In the genomic region with DNA sequence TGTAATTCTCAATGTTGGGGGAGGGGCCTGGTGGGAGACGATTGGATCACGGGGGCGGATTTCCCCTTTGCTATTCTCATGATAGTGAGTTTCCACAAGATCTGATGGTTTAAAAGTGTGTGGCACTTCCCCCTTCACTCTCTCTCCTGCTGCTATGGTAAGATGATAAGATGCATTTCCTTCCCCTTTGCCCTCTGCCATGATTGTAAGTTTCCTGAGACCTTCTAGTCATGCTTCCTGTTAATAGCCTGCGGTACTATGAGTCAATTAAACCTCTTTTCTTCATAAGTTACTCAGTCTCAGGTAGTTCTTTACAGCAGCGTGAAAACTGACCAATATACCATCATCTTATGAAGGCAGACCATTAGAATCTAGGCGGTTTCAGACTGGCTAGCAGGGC, we compare ENCODE assay signal across 1 cellular context.
TF ChIP-seq lines count a peak whose summit lies in the region.

No MANE protein-coding gene starts in this region.

TF ChIP-seq in HepG2, 621 proteins besides CTCF, POLR2A, EP300 and RAD21 (continued from another document):
- TF ChIP-seq ZNF569 (CRISPR knock-in tag; IDR thresholded peaks at IDR 0.05; ENCODE audit: borderline replicate concordance) (no peak), ZNF550 (CRISPR knock-in tag; IDR thresholded peaks at IDR 0.05; ENCODE audit: borderline replicate concordance) (no peak), LCORL (IDR thresholded peaks at IDR 0.05) (no peak), LCORL (CRISPR knock-in tag; IDR thresholded peaks at IDR 0.05) (no peak), NR2F1 (CRISPR knock-in tag; IDR thresholded peaks at IDR 0.05) (no peak), ZNF652 (CRISPR knock-in tag; IDR thresholded peaks at IDR 0.05; ENCODE audit: borderline replicate concordance, low read depth) (no peak), SIN3A (IDR thresholded peaks at IDR 0.05; ENCODE audit: borderline replicate concordance, low read depth, low read length) (no peak), NCOA5 (CRISPR knock-in tag; IDR thresholded peaks at IDR 0.05) (no peak), GFI1 (CRISPR knock-in tag; IDR thresholded peaks at IDR 0.05; ENCODE audit: borderline replicate concordance) (no peak), HNF4G (IDR thresholded peaks at IDR 0.05; ENCODE audit: borderline replicate concordance, low read depth, low read length) (no peak), HNF4G (CRISPR knock-in tag; IDR thresholded peaks at IDR 0.05; ENCODE audit: borderline replicate concordance, low read depth) (no peak)
- TF ChIP-seq, protein P1, sequence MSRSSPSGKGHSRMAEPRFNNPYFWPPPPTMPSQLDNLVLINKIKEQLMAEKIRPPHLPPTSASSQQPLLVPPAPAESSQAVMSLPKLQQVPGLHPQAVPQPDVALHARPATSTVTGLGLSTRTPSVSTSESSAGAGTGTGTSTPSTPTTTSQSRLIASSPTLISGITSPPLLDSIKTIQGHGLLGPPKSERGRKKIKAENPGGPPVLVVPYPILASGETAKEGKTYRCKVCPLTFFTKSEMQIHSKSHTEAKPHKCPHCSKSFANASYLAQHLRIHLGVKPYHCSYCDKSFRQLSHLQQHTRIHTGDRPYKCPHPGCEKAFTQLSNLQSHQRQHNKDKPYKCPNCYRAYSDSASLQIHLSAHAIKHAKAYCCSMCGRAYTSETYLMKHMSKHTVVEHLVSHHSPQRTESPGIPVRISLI (CRISPR knock-in tag; IDR thresholded peaks at IDR 0.05; ENCODE audit: borderline replicate concordance): no peak
- TF ChIP-seq, protein P2, sequence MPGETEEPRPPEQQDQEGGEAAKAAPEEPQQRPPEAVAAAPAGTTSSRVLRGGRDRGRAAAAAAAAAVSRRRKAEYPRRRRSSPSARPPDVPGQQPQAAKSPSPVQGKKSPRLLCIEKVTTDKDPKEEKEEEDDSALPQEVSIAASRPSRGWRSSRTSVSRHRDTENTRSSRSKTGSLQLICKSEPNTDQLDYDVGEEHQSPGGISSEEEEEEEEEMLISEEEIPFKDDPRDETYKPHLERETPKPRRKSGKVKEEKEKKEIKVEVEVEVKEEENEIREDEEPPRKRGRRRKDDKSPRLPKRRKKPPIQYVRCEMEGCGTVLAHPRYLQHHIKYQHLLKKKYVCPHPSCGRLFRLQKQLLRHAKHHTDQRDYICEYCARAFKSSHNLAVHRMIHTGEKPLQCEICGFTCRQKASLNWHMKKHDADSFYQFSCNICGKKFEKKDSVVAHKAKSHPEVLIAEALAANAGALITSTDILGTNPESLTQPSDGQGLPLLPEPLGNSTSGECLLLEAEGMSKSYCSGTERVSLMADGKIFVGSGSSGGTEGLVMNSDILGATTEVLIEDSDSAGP (CRISPR knock-in tag; IDR thresholded peaks at IDR 0.05; ENCODE audit: borderline replicate concordance): no peak
